Comparison of ENCODE assay signal across 2 cellular contexts in genomic region chr3:110628650-110629301, GRCh38.
TF ChIP-seq lines count a peak whose summit lies in the region.

No MANE protein-coding gene starts in this region.

TF ChIP-seq in HepG2, 621 proteins besides CTCF, POLR2A, EP300 and RAD21:
- TF ChIP-seq, protein P1, sequence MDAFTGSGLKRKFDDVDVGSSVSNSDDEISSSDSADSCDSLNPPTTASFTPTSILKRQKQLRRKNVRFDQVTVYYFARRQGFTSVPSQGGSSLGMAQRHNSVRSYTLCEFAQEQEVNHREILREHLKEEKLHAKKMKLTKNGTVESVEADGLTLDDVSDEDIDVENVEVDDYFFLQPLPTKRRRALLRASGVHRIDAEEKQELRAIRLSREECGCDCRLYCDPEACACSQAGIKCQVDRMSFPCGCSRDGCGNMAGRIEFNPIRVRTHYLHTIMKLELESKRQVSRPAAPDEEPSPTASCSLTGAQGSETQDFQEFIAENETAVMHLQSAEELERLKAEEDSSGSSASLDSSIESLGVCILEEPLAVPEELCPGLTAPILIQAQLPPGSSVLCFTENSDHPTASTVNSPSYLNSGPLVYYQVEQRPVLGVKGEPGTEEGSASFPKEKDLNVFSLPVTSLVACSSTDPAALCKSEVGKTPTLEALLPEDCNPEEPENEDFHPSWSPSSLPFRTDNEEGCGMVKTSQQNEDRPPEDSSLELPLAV (CRISPR knock-in tag; conservative IDR thresholded peaks at IDR 0.05; ENCODE audit: low read depth): no peak
- TF ChIP-seq ESRRA (CRISPR knock-in tag; IDR thresholded peaks at IDR 0.05; ENCODE audit: low read depth) (no peak), ZNF263 (CRISPR knock-in tag; IDR thresholded peaks at IDR 0.05) (no peak), ZNF772 (CRISPR knock-in tag; IDR thresholded peaks at IDR 0.05) (no peak), GRHL1 (CRISPR knock-in tag; conservative IDR thresholded peaks at IDR 0.05) (no peak), CBX5 (CRISPR knock-in tag; IDR thresholded peaks at IDR 0.05; ENCODE audit: borderline replicate concordance) (no peak), RNF2 (conservative IDR thresholded peaks at IDR 0.05; ENCODE audit: low read depth) (no peak), SMARCC2 (IDR thresholded peaks at IDR 0.05) (no peak), ZNF543 (CRISPR knock-in tag; IDR thresholded peaks at IDR 0.05) (no peak), KMT2A (CRISPR knock-in tag; IDR thresholded peaks at IDR 0.05) (no peak), BHLHE40 (IDR thresholded peaks at IDR 0.05; ENCODE audit: low read length) (no peak), GZF1 (CRISPR knock-in tag; IDR thresholded peaks at IDR 0.05) (no peak), ZNF547 (CRISPR knock-in tag; IDR thresholded peaks at IDR 0.05) (no peak), SATB2 (CRISPR knock-in tag; IDR thresholded peaks at IDR 0.05) (no peak), ZNF891 (CRISPR knock-in tag; IDR thresholded peaks at IDR 0.05) (no peak), ZNF672 (CRISPR knock-in tag; IDR thresholded peaks at IDR 0.05) (no peak)
- TF ChIP-seq, protein P2, sequence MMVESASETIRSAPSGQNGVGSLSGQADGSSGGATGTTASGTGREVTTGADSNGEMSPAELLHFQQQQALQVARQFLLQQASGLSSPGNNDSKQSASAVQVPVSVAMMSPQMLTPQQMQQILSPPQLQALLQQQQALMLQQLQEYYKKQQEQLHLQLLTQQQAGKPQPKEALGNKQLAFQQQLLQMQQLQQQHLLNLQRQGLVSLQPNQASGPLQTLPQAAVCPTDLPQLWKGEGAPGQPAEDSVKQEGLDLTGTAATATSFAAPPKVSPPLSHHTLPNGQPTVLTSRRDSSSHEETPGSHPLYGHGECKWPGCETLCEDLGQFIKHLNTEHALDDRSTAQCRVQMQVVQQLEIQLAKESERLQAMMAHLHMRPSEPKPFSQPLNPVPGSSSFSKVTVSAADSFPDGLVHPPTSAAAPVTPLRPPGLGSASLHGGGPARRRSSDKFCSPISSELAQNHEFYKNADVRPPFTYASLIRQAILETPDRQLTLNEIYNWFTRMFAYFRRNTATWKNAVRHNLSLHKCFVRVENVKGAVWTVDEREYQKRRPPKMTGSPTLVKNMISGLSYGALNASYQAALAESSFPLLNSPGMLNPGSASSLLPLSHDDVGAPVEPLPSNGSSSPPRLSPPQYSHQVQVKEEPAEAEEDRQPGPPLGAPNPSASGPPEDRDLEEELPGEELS (CRISPR knock-in tag; IDR thresholded peaks at IDR 0.05): no peak
TF ChIP-seq in HepG2: peak in this region for 0.

TF ChIP-seq in SK-N-SH, 30 proteins besides CTCF, POLR2A, EP300 and RAD21 (continued from another document):
- TF ChIP-seq NRF1 (IDR thresholded peaks at IDR 0.05; ENCODE audit: low read depth, low read length) (no peak), RXRA (IDR thresholded peaks at IDR 0.05; ENCODE audit: borderline replicate concordance, low read depth) (no peak), GATA2 (CRISPR knock-in tag; IDR thresholded peaks at IDR 0.05) (no peak), EZH2phosphoT487 (IDR thresholded peaks at IDR 0.05; ENCODE audit: borderline replicate concordance, low read depth) (no peak), GABPA (IDR thresholded peaks at IDR 0.05; ENCODE audit: low read depth) (no peak), TAF1 (IDR thresholded peaks at IDR 0.05; ENCODE audit: borderline replicate concordance, low read depth, low read length) (no peak), FOSL2 (IDR thresholded peaks at IDR 0.05; ENCODE audit: borderline replicate concordance, low read depth) (no peak), MXI1 (IDR thresholded peaks at IDR 0.05; ENCODE audit: low read depth, low read length) (no peak), YY1 (IDR thresholded peaks at IDR 0.05; ENCODE audit: low read depth) (no peak)
- TF ChIP-seq, protein P3, sequence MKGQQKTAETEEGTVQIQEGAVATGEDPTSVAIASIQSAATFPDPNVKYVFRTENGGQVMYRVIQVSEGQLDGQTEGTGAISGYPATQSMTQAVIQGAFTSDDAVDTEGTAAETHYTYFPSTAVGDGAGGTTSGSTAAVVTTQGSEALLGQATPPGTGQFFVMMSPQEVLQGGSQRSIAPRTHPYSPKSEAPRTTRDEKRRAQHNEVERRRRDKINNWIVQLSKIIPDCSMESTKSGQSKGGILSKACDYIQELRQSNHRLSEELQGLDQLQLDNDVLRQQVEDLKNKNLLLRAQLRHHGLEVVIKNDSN (IDR thresholded peaks at IDR 0.05; ENCODE audit: borderline replicate concordance, low read depth): no peak
- TF ChIP-seq, protein P4, sequence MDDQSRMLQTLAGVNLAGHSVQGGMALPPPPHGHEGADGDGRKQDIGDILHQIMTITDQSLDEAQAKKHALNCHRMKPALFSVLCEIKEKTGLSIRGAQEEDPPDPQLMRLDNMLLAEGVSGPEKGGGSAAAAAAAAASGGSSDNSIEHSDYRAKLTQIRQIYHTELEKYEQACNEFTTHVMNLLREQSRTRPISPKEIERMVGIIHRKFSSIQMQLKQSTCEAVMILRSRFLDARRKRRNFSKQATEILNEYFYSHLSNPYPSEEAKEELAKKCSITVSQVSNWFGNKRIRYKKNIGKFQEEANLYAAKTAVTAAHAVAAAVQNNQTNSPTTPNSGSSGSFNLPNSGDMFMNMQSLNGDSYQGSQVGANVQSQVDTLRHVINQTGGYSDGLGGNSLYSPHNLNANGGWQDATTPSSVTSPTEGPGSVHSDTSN (IDR thresholded peaks at IDR 0.05): no peak
- TF ChIP-seq, protein P5, sequence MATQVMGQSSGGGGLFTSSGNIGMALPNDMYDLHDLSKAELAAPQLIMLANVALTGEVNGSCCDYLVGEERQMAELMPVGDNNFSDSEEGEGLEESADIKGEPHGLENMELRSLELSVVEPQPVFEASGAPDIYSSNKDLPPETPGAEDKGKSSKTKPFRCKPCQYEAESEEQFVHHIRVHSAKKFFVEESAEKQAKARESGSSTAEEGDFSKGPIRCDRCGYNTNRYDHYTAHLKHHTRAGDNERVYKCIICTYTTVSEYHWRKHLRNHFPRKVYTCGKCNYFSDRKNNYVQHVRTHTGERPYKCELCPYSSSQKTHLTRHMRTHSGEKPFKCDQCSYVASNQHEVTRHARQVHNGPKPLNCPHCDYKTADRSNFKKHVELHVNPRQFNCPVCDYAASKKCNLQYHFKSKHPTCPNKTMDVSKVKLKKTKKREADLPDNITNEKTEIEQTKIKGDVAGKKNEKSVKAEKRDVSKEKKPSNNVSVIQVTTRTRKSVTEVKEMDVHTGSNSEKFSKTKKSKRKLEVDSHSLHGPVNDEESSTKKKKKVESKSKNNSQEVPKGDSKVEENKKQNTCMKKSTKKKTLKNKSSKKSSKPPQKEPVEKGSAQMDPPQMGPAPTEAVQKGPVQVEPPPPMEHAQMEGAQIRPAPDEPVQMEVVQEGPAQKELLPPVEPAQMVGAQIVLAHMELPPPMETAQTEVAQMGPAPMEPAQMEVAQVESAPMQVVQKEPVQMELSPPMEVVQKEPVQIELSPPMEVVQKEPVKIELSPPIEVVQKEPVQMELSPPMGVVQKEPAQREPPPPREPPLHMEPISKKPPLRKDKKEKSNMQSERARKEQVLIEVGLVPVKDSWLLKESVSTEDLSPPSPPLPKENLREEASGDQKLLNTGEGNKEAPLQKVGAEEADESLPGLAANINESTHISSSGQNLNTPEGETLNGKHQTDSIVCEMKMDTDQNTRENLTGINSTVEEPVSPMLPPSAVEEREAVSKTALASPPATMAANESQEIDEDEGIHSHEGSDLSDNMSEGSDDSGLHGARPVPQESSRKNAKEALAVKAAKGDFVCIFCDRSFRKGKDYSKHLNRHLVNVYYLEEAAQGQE (IDR thresholded peaks at IDR 0.05; ENCODE audit: low read depth, low read length): no peak
